Comparison of ENCODE assay signal across 21 cellular contexts in the genomic region with DNA sequence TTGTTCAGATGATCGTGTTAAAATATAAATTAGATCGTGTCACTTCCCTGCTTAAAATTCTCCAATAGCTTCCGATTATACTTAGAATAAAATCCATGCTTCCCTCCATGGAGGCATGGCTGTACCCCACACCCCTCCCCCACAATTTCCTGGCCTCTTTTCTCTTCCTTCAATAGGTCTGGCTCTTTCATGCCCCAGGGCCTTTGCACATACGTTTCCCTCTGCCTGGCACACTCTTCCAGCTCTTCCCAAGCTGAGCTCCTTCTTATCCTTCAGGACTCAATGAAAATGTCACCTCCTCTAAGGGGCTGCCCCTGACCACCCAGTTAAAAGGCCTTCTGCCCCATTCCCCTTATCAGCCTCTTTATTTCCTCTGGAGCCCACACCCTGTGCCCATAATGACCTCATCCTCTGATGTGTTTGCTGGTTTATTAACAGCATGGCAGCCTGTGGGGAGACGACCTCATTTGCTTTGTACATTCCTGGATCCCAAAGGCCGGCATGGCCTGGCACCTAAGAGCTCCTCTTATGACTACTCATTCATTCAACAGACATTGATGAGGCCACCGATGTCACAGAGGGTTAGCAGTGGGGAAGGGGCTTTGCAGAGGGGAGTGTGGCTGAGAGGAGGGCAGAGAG. TPM values are rescaled to one million over a fixed set of nuclear protein-coding genes. Genes with fewer than 3 reads are reported as not detected.
"Had no signal": no experiment of that assay in that cellular context is flagged by ENCODE, and none has a peak within 500 bp of the region (broad histone marks: within the 10 kb centered on the region; RNA-seq: fewer than 3 reads in every experiment).

No MANE protein-coding gene starts in this region.

- DNase-seq: activated CD4-positive, alpha-beta memory T cell treated with anti-CD3 and anti-CD28 coated beads for 36 hours; activated CD4-positive, alpha-beta T cell treated with anti-CD3 and anti-CD28 coated beads for 48 hours; activated CD4-positive, CD25-positive, alpha-beta regulatory T cell; activated effector memory CD4-positive, alpha-beta T cell treated with Interleukin-2 at 50 U/mL for 16 hours; activated naive CD4-positive, alpha-beta T cell treated with anti-CD3 and anti-CD28 coated beads for 36 hours; activated naive CD8-positive, alpha-beta T cell treated with anti-CD3 and anti-CD28 coated beads, Interleukin-2, amount 10 ng/mL, durations not matched to agents 7 days and 5 days; activated T-cell treated with anti-CD3 and anti-CD28 coated beads, Interleukin-2, amount 50 U/mL, for 48 hours; amygdala; dermis blood vessel endothelial cell; effector CD8-positive, alpha-beta T cell; hippocampal formation; kidney glomerular epithelial cell; left ventricle myocardium superior; mammary epithelial cell; naive B cell; stimulated activated CD4-positive, alpha-beta T cell treated with anti-CD3 and anti-CD28 coated beads, Interleukin-12 subunit alpha, Interleukin-12 subunit beta, amount 100 ng/mL, for 4 hours; stimulated activated CD4-positive, alpha-beta T cell treated with anti-CD3 and anti-CD28 coated beads, Interleukin-4, amount 100 ng/mL, for 4 hours; stimulated activated naive CD8-positive, alpha-beta T cell treated with anti-CD3 and anti-CD28 coated beads, Interleukin-15, Interleukin-2, amounts not matched to agents 100 U/mL and 50 U/mL, for 24 hours had no signal

- H3K9me3 ChIP-seq: prostate gland had no signal

- H3K36me3 ChIP-seq: prostate gland had no signal

- H3K4me3 ChIP-seq: prostate gland had no signal

- ATAC-seq: left ventricle myocardium superior; stimulated activated naive CD8-positive, alpha-beta T cell treated with anti-CD3 and anti-CD28 coated beads, Interleukin-15, Interleukin-2, amounts not matched to agents 100 U/mL and 50 U/mL, for 24 hours had no signal

- H3K36me3 Mint-ChIP-seq: activated CD4-positive, alpha-beta memory T cell treated with anti-CD3 and anti-CD28 coated beads for 36 hours; activated naive CD8-positive, alpha-beta T cell treated with anti-CD3 and anti-CD28 coated beads, Interleukin-2, amount 10 ng/mL, durations not matched to agents 7 days and 5 days; naive B cell had no signal

- H3K27ac ChIP-seq: prostate gland had no signal

- H3K4me1 ChIP-seq: prostate gland had no signal

- H3K27ac Mint-ChIP-seq: activated CD4-positive, alpha-beta memory T cell treated with anti-CD3 and anti-CD28 coated beads for 36 hours; activated naive CD4-positive, alpha-beta T cell treated with anti-CD3 and anti-CD28 coated beads for 36 hours; activated naive CD8-positive, alpha-beta T cell treated with anti-CD3 and anti-CD28 coated beads, Interleukin-2, amount 10 ng/mL, durations not matched to agents 7 days and 5 days had no signal

- H3K4me3 Mint-ChIP-seq: activated CD4-positive, alpha-beta memory T cell treated with anti-CD3 and anti-CD28 coated beads for 36 hours; activated naive CD4-positive, alpha-beta T cell treated with anti-CD3 and anti-CD28 coated beads for 36 hours; activated naive CD8-positive, alpha-beta T cell treated with anti-CD3 and anti-CD28 coated beads, Interleukin-2, amount 10 ng/mL, durations not matched to agents 7 days and 5 days had no signal

- H3K9me3 Mint-ChIP-seq: activated CD4-positive, alpha-beta memory T cell treated with anti-CD3 and anti-CD28 coated beads for 36 hours; activated naive CD4-positive, alpha-beta T cell treated with anti-CD3 and anti-CD28 coated beads for 36 hours; activated naive CD8-positive, alpha-beta T cell treated with anti-CD3 and anti-CD28 coated beads, Interleukin-2, amount 10 ng/mL, durations not matched to agents 7 days and 5 days had no signal

RNA-seq across cellular contexts. Expression of a gene that starts 9.0 kb away (rescaled TPM):
- total RNA-seq: activated naive CD8-positive, alpha-beta T cell treated with anti-CD3 and anti-CD28 coated beads, Interleukin-2, amount 10 ng/mL, durations not matched to agents 7 days and 5 days; dermis blood vessel endothelial cell; mononuclear cell; T-helper 1 cell treated with Interleukin-12 subunit alpha and Interleukin-12 subunit beta and Interleukin-4 antibody, amounts not matched to agents 30 ng/mL and 1 ng/mL, for 36 hours had no signal
